Comparison of ENCODE assay signal across 7 cellular contexts in genomic region chr1:2189459-2190425, GRCh38. TPM values are rescaled to one million over a fixed set of nuclear protein-coding genes. Genes with fewer than 3 reads are reported as not detected.
DNase-seq lines count a peak whose midpoint lies in the region; ATAC-seq and TF ChIP-seq lines count a peak whose summit lies in the region.

No MANE protein-coding gene starts in this region.

- peak overlapping the region; percentile 74 for H3K9ac ChIP-seq in NT2/D1 (ENCODE audit: insufficient read length, low read depth)

- peaks cover 50% of the 10 kb centered on the region for H3K36me3 ChIP-seq in NT2/D1 (ENCODE audit: insufficient read depth, insufficient read length, low read length)

- H3K4me3 ChIP-seq in NT2/D1 (ENCODE audit: insufficient read length, low read depth), result no peak overlapping the region
- H3K4me3 ChIP-seq in epithelial cell of esophagus (ENCODE audit: low read length), result peak overlapping the region; percentile 61
- peak overlapping the region; percentile 39 for H3K4me3 ChIP-seq in mononuclear cell (ENCODE audit: low read length)

- H3K27me3 ChIP-seq in NT2/D1 (ENCODE audit: insufficient read depth, insufficient read length) (no peaks in the 10 kb centered on the region), mononuclear cell (ENCODE audit: insufficient read depth, low read length) (no peaks in the 10 kb centered on the region)

- no peaks in the 10 kb centered on the region for H3K9me3 ChIP-seq in NT2/D1 (ENCODE audit: insufficient read depth, low read length)
- no peaks in the 10 kb centered on the region for H3K9me3 ChIP-seq in mononuclear cell (ENCODE audit: low read depth, low read length)

- peak; percentile 63 for ATAC-seq in GM18907 (IDR thresholded peaks at IDR 0.05; ENCODE audit: unreplicated experiment)

- no peak for TF ChIP-seq CTCF in epithelial cell of esophagus (IDR thresholded peaks at IDR 0.05; ENCODE audit: insufficient read depth, low read depth, low read length, missing control alignments)

- DNase-seq in HS-5 (ENCODE audit: low read depth) (peak; percentile 90), NT2/D1 (ENCODE audit: low read depth, low spot score) (peak; percentile 28), activated T-cell treated with anti-CD3 and anti-CD28 coated beads for 4 hours (peak; percentile 84), epithelial cell of esophagus (ENCODE audit: low read depth) (peak; percentile 98)
- DNase-seq in stimulated activated CD8-positive, alpha-beta memory T cell treated with anti-CD3 and anti-CD28 coated beads, Interleukin-15, amount 100 ng/mL, for 48 hours (ENCODE audit: low read depth in 2 of 2), result peak; percentile 85 to 87

- H3K4me1 ChIP-seq in NT2/D1 (ENCODE audit: insufficient read depth, insufficient read length) (peaks cover 5% of the 10 kb centered on the region), mononuclear cell (ENCODE audit: insufficient read depth, low read length) (peaks cover 30% of the 10 kb centered on the region)

RNA-seq across cellular contexts. Expression of gene FAAP20, which starts 4.8 kb away (rescaled TPM):
- 11.0 TPM for total RNA-seq in mononuclear cell

RNA-seq across cellular contexts. Expression of gene SKI, which starts 38.4 kb away (rescaled TPM):
- 47.5 TPM for total RNA-seq in mononuclear cell

Comparison
In these comparisons a context has a peak if more than half of its experiments do, and no peak if none do; other contexts are left out.
1. DNase-seq: peak in every context shown above with its lines; median percentile 98 in epithelial cell of esophagus; 90 in HS-5; 86 in stimulated activated CD8-positive, alpha-beta memory T cell treated with anti-CD3 and anti-CD28 coated beads, Interleukin-15, amount 100 ng/mL, for 48 hours; 84 in activated T-cell treated with anti-CD3 and anti-CD28 coated beads for 4 hours; 28 in NT2/D1.